In genomic region chr6:127147576-127147975, GRCh38 we compare ENCODE assay signal across 27 cellular contexts. TPM values are rescaled to one million over a fixed set of nuclear protein-coding genes. Genes with fewer than 3 reads are reported as not detected.
"Had no signal": no experiment of that assay in that cellular context is flagged by ENCODE, and none has a peak within 500 bp of the region (broad histone marks: within the 10 kb centered on the region; RNA-seq: fewer than 3 reads in every experiment).

No MANE protein-coding gene starts in this region.

- H3K27ac Mint-ChIP-seq: activated CD4-positive, alpha-beta memory T cell treated with anti-CD3 and anti-CD28 coated beads, Interleukin-2, amount 10 ng/mL, durations not matched to agents 7 days and 5 days; activated CD4-positive, alpha-beta T cell treated with anti-CD3 and anti-CD28 coated beads, Interleukin-2, amount 10 ng/mL, durations not matched to agents 24 days and 14 days; activated naive CD4-positive, alpha-beta T cell treated with anti-CD3 and anti-CD28 coated beads, Interleukin-2, amount 10 ng/mL, durations not matched to agents 7 days and 5 days; dendritic cell treated with granulocyte-macrophage colony-stimulating factor and Interleukin-4, amounts not matched to agents 40 ng/mL and 50 ng/mL, for 4 days; memory B cell; stimulated activated naive CD8-positive, alpha-beta T cell treated with anti-CD3 and anti-CD28 coated beads, Interleukin-15, amount 100 ng/mL, for 72 hours; T-helper 17 cell had no signal

- FAIRE-seq: endometrium, keratinocyte had no signal

- H3K9me3 Mint-ChIP-seq: activated CD4-positive, alpha-beta memory T cell treated with anti-CD3 and anti-CD28 coated beads, Interleukin-2, amount 10 ng/mL, durations not matched to agents 7 days and 5 days; activated CD4-positive, alpha-beta T cell treated with anti-CD3 and anti-CD28 coated beads, Interleukin-2, amount 10 ng/mL, durations not matched to agents 24 days and 14 days; activated naive CD4-positive, alpha-beta T cell treated with anti-CD3 and anti-CD28 coated beads, Interleukin-2, amount 10 ng/mL, durations not matched to agents 7 days and 5 days; brain; dendritic cell treated with granulocyte-macrophage colony-stimulating factor and Interleukin-4, amounts not matched to agents 40 ng/mL and 50 ng/mL, for 4 days; memory B cell; neural crest cell; stimulated activated naive CD8-positive, alpha-beta T cell treated with anti-CD3 and anti-CD28 coated beads, Interleukin-15, amount 100 ng/mL, for 72 hours had no signal

- H3K27me3 Mint-ChIP-seq: activated naive CD4-positive, alpha-beta T cell treated with anti-CD3 and anti-CD28 coated beads, Interleukin-2, amount 10 ng/mL, durations not matched to agents 7 days and 5 days had no signal

- H3K27me3 ChIP-seq: esophagus muscularis mucosa, heart right ventricle, sigmoid colon, suprapubic skin, tibial nerve had no signal

- DNase-seq: activated CD4-positive, alpha-beta memory T cell treated with anti-CD3 and anti-CD28 coated beads, Interleukin-2, amount 10 ng/mL, durations not matched to agents 7 days and 5 days; activated CD4-positive, alpha-beta T cell treated with anti-CD3 and anti-CD28 coated beads, Interleukin-2, amount 10 ng/mL, durations not matched to agents 24 days and 14 days; activated CD4-positive, CD25-positive, alpha-beta regulatory T cell; activated effector memory CD4-positive, alpha-beta T cell treated with anti-CD3 and anti-CD28 coated beads, Interleukin-2, amount 50 U/mL, for 16 hours; activated naive CD4-positive, alpha-beta T cell treated with anti-CD3 and anti-CD28 coated beads, Interleukin-2, amount 10 ng/mL, durations not matched to agents 7 days and 5 days; activated T-cell treated with anti-CD3 and anti-CD28 coated beads for 4 hours; caudate nucleus; effector CD4-positive, alpha-beta T cell; left colon; mucosa of descending colon; posterior cingulate gyrus; retina; sigmoid colon; stimulated activated CD4-positive, alpha-beta T cell treated with anti-CD3 and anti-CD28 coated beads, Interleukin-12 subunit alpha, Interleukin-12 subunit beta, amount 100 ng/mL, for 4 hours; stimulated activated CD4-positive, alpha-beta T cell treated with anti-CD3 and anti-CD28 coated beads, Interleukin-4, amount 100 ng/mL, for 4 hours; stimulated activated naive CD8-positive, alpha-beta T cell treated with anti-CD3 and anti-CD28 coated beads, Interleukin-15, amount 100 ng/mL, for 72 hours; T-helper 17 cell had no signal

- H3K27ac ChIP-seq: esophagus muscularis mucosa, sigmoid colon, suprapubic skin, tibial nerve had no signal

- ATAC-seq: left colon; mucosa of descending colon; stimulated activated naive CD8-positive, alpha-beta T cell treated with anti-CD3 and anti-CD28 coated beads, Interleukin-15, amount 100 ng/mL, for 72 hours; T-helper 17 cell had no signal

- H3K4me3 ChIP-seq: esophagus muscularis mucosa, heart right ventricle, mucosa of descending colon, sigmoid colon, suprapubic skin, tibial nerve had no signal

- H3K4me3 Mint-ChIP-seq: activated CD4-positive, alpha-beta memory T cell treated with anti-CD3 and anti-CD28 coated beads, Interleukin-2, amount 10 ng/mL, durations not matched to agents 7 days and 5 days; activated CD4-positive, alpha-beta T cell treated with anti-CD3 and anti-CD28 coated beads, Interleukin-2, amount 10 ng/mL, durations not matched to agents 24 days and 14 days; activated naive CD4-positive, alpha-beta T cell treated with anti-CD3 and anti-CD28 coated beads, Interleukin-2, amount 10 ng/mL, durations not matched to agents 7 days and 5 days; dendritic cell treated with granulocyte-macrophage colony-stimulating factor and Interleukin-4, amounts not matched to agents 40 ng/mL and 50 ng/mL, for 4 days; memory B cell; neural crest cell; stimulated activated naive CD8-positive, alpha-beta T cell treated with anti-CD3 and anti-CD28 coated beads, Interleukin-15, amount 100 ng/mL, for 72 hours; T-helper 17 cell had no signal

- H3K4me1 Mint-ChIP-seq: activated CD4-positive, alpha-beta memory T cell treated with anti-CD3 and anti-CD28 coated beads, Interleukin-2, amount 10 ng/mL, durations not matched to agents 7 days and 5 days; activated CD4-positive, alpha-beta T cell treated with anti-CD3 and anti-CD28 coated beads, Interleukin-2, amount 10 ng/mL, durations not matched to agents 24 days and 14 days; activated naive CD4-positive, alpha-beta T cell treated with anti-CD3 and anti-CD28 coated beads, Interleukin-2, amount 10 ng/mL, durations not matched to agents 7 days and 5 days; memory B cell; stimulated activated naive CD8-positive, alpha-beta T cell treated with anti-CD3 and anti-CD28 coated beads, Interleukin-15, amount 100 ng/mL, for 72 hours had no signal

- H3K36me3 Mint-ChIP-seq: activated naive CD4-positive, alpha-beta T cell treated with anti-CD3 and anti-CD28 coated beads, Interleukin-2, amount 10 ng/mL, durations not matched to agents 7 days and 5 days; brain; memory B cell had no signal

- H3K4me1 ChIP-seq: sigmoid colon, suprapubic skin, tibial nerve had no signal

- H3K9me3 ChIP-seq: esophagus muscularis mucosa, heart right ventricle, mucosa of descending colon, sigmoid colon, suprapubic skin, tibial nerve had no signal

- H3K36me3 ChIP-seq: heart right ventricle, sigmoid colon, suprapubic skin, tibial nerve had no signal

RNA-seq across cellular contexts. Expression of gene RSPO3, which starts 29.1 kb away (rescaled TPM):
- total RNA-seq: activated CD4-positive, alpha-beta memory T cell treated with anti-CD3 and anti-CD28 coated beads, Interleukin-2, amount 10 ng/mL, durations not matched to agents 7 days and 5 days; activated CD4-positive, alpha-beta T cell treated with anti-CD3 and anti-CD28 coated beads, Interleukin-2, amount 10 ng/mL, durations not matched to agents 24 days and 14 days; neural crest cell; T-helper 17 cell had no signal
- polyA plus RNA-seq: keratinocyte had no signal
